Comparison of ENCODE assay signal across 9 cellular contexts in the genomic region with DNA sequence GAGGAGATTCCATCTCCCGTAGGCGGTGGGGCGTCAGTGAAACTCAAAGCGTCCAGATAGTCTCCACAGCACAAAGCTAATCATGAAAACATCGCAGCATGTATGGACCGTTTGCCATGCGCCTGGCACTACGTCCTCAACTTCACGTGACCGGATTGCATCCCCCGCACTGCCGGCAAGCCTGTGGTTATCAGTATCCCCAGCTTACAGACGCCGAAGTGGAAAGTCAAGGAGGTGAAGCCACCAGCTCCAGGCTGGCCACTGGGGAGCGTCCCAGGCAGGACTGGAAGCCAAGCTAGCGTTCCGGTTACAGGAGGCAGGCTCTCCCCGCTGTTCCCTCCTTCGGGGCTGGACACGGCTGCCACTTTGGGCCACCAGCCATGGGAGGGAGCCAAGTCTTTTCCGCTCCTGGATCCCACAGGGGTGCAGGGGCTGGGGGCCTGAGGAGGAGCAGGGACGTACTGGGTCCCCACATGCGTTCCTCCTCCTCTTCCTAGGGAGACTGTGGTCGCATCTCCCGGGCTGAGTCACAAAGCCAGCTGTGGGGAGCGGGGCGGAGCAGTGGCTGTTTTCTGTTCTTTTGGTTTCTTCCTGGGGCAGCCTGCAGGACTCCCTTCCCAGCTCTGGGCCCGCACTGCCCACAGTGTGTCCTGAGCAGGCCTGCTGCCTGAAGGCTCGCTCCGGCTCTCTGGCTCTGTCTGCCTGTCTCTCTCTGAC. TPM values are rescaled to one million over a fixed set of nuclear protein-coding genes. Genes with fewer than 3 reads are reported as not detected.
DNase-seq lines count a peak whose midpoint lies in the region; ATAC-seq and TF ChIP-seq lines count a peak whose summit lies in the region.
"Had no signal": no experiment of that assay in that cellular context is flagged by ENCODE, and none has a peak within 500 bp of the region (broad histone marks: within the 10 kb centered on the region; RNA-seq: fewer than 3 reads in every experiment).

No MANE protein-coding gene starts in this region.

- peak; percentile 36 for DNase-seq in Calu3
- DNase-seq in NCI-H226: peak; percentile 19
- DNase-seq in brain microvascular endothelial cell: peak; percentile 60
- DNase-seq in iris pigment epithelial cell (ENCODE audit: low read depth): peak; percentile 66
- peak; percentile 50 for DNase-seq in stimulated activated CD8-positive, alpha-beta memory T cell treated with anti-CD3 and anti-CD28 coated beads, Interleukin-4, amount 100 ng/mL, for 48 hours
- DNase-seq in NCI-H510A (lab: John Stamatoyannopoulos, UW): no peak
- no peak for DNase-seq in COLO668 (lab: John Stamatoyannopoulos, UW; ENCODE audit: unreplicated experiment)

- in situ Hi-C loops in brain microvascular endothelial cell (cut with HindIII; ENCODE audit: low pct_ligation_motif_present, low sequenced_read_pairs): no loop called here

- BruUV-seq in Calu3 (replicated peaks; lab: Mats Ljungman, UMichigan): no TSS peak

- peak overlapping the region; percentile 27 for H3K27ac ChIP-seq in brain microvascular endothelial cell

- no peaks in the 10 kb centered on the region for H3K36me3 ChIP-seq in brain microvascular endothelial cell (replicated peaks)

- H3K4me3 Mint-ChIP-seq in Calu3 (ENCODE audit: low read depth, unreplicated experiment): peak overlapping the region; percentile 31
- H3K4me3 Mint-ChIP-seq: mesothelial cell of epicardium had no signal

- CTCF ChIA-PET in Calu3 (lab: Charles Lee): interaction anchor here (1.0 kb wide), 2 partner anchors 34 to 70 kb away, joined by 3 to 4 read pairs; no protein-coding TSS in a partner anchor

- no peak overlapping the region for H3K27ac Mint-ChIP-seq in Calu3 (ENCODE audit: unreplicated experiment)
- H3K27ac Mint-ChIP-seq: mesothelial cell of epicardium had no signal

- H3K27me3 ChIP-seq in brain microvascular endothelial cell (replicated peaks): peaks cover 3% of the 10 kb centered on the region

- no peak for ATAC-seq in GM18498 (IDR thresholded peaks at IDR 0.05; ENCODE audit: unreplicated experiment)

- H3K4me3 ChIP-seq in brain microvascular endothelial cell (ENCODE audit: low read depth, low read length): peak overlapping the region; percentile 52

- TF ChIP-seq CTCF in Calu3 (IDR thresholded peaks at IDR 0.05; ENCODE audit: unreplicated experiment): no peak
- no peak for TF ChIP-seq CTCF in brain microvascular endothelial cell (IDR thresholded peaks at IDR 0.05; ENCODE audit: low read depth, low read length, missing control alignments)

- H3K27me3 Mint-ChIP-seq in Calu3 (ENCODE audit: unreplicated experiment): peaks cover 57% of the 10 kb centered on the region

- H3K4me1 Mint-ChIP-seq in Calu3 (ENCODE audit: low read depth, unreplicated experiment): peaks cover 16% of the 10 kb centered on the region

- intact Hi-C loops in Calu3 (cut with micrococcal nuclease; ENCODE audit: unreplicated experiment): no loop called here

- H3K9me3 Mint-ChIP-seq in Calu3 (ENCODE audit: low read depth, unreplicated experiment): no peaks in the 10 kb centered on the region
- H3K9me3 Mint-ChIP-seq: mesothelial cell of epicardium had no signal

- peaks cover 12% of the 10 kb centered on the region for H3K36me3 Mint-ChIP-seq in Calu3 (ENCODE audit: insufficient read depth, unreplicated experiment)
- H3K36me3 Mint-ChIP-seq: mesothelial cell of epicardium had no signal

RNA-seq across cellular contexts. Expression of a gene that starts 4.3 kb away (rescaled TPM):
- 6.1 and 7.1 TPM in 2 replicates for total RNA-seq in Calu3 (2022)

RNA-seq across cellular contexts. Expression of a gene that starts 49.2 kb away (rescaled TPM):
- total RNA-seq in Calu3 (2022): not detected in 2 replicates
- total RNA-seq: mesothelial cell of epicardium had no signal

Comparison
In these comparisons a context has a peak if more than half of its experiments do, and no peak if none do; other contexts are left out.
1. DNase-seq: peak in Calu3 (single experiment), NCI-H226 (single experiment), brain microvascular endothelial cell (single experiment), iris pigment epithelial cell (single experiment) and stimulated activated CD8-positive, alpha-beta memory T cell treated with anti-CD3 and anti-CD28 coated beads, Interleukin-4, amount 100 ng/mL, for 48 hours (single experiment); none in NCI-H510A (single experiment) and COLO668 (single experiment).